ENCODE assay signal across 1 cellular context in genomic region chr13:75415720-75416119, GRCh38.
A peak's percentile ranks its signal among the peaks of the same experiment; 100 is the strongest.
TF ChIP-seq lines count a peak whose summit lies in the region.

No MANE protein-coding gene starts in this region.

TF ChIP-seq in H1, 55 proteins besides CTCF, POLR2A, EP300 and RAD21:
- TF ChIP-seq SP1 (IDR thresholded peaks at IDR 0.05; ENCODE audit: low read depth, low read length): no peak
- TF ChIP-seq CEBPB (IDR thresholded peaks at IDR 0.05; ENCODE audit: low read depth, low read length): 0 out of 2 replicates have a peak, but pooled peaks have one; percentile 25
